ENCODE assay signal across 8 cellular contexts in genomic region chr1:1777510-1777909, GRCh38. TPM values are rescaled to one million over a fixed set of nuclear protein-coding genes. Genes with fewer than 3 reads are reported as not detected.
DNase-seq lines count a peak whose midpoint lies in the region; ATAC-seq lines count a peak whose summit lies in the region.

No MANE protein-coding gene starts in this region.

- H3K9me3 ChIP-seq in skeletal muscle tissue (ENCODE audit: control insufficient read depth in 3 of 3, low read length in 3 of 3): no peaks in the 10 kb centered on the region

- no peaks in the 10 kb centered on the region for H3K27me3 Mint-ChIP-seq in activated T-cell treated with anti-CD3 and anti-CD28 coated beads, Interleukin-2, amount 50 U/mL, for 72 hours (ENCODE audit: low read depth)
- H3K27me3 Mint-ChIP-seq in activated T-helper 17 cell treated with anti-CD3 and anti-CD28 coated beads, Interleukin-2, amount 50 U/mL, for 72 hours: no peaks in the 10 kb centered on the region

- peak overlapping the region; percentile 96 for H3K27ac Mint-ChIP-seq in activated T-cell treated with anti-CD3 and anti-CD28 coated beads, Interleukin-2, amount 50 U/mL, for 72 hours
- H3K27ac Mint-ChIP-seq in activated T-helper 17 cell treated with anti-CD3 and anti-CD28 coated beads, Interleukin-2, amount 50 U/mL, for 72 hours: peak overlapping the region; percentile 92

- H3K9me3 Mint-ChIP-seq in activated T-cell treated with anti-CD3 and anti-CD28 coated beads, Interleukin-2, amount 50 U/mL, for 72 hours: no peaks in the 10 kb centered on the region
- no peaks in the 10 kb centered on the region for H3K9me3 Mint-ChIP-seq in activated T-helper 17 cell treated with anti-CD3 and anti-CD28 coated beads, Interleukin-2, amount 50 U/mL, for 72 hours

- peak overlapping the region; percentile 83 to 91 (median 89) for H3K4me3 ChIP-seq in skeletal muscle tissue (ENCODE audit: low read length in 3 of 3)

- peak overlapping the region; percentile 76 to 91 (median 77) for H3K9ac ChIP-seq in skeletal muscle tissue (ENCODE audit: low read depth in 1 of 3, low read length in 3 of 3)

- DNase-seq in activated T-cell treated with anti-CD3 and anti-CD28 coated beads, Interleukin-2, amount 50 U/mL, for 72 hours: no peak
- DNase-seq in activated T-cell treated with anti-CD3 and anti-CD28 coated beads, Interleukin-2, amount 50 U/mL, for 48 hours: no peak
- peak; percentile 67 for DNase-seq in left cardiac atrium

- intact Hi-C loops in left cardiac atrium (cut with DNase I): no loop called here

- peaks cover 56% of the 10 kb centered on the region for H3K4me1 Mint-ChIP-seq in activated T-cell treated with anti-CD3 and anti-CD28 coated beads, Interleukin-2, amount 50 U/mL, for 72 hours (ENCODE audit: low read depth)
- H3K4me1 Mint-ChIP-seq in activated T-helper 17 cell treated with anti-CD3 and anti-CD28 coated beads, Interleukin-2, amount 50 U/mL, for 72 hours: peaks cover 39% of the 10 kb centered on the region

- peaks cover 0 to 4% (median 3%) of the 10 kb centered on the region in 3 donors for H3K27me3 ChIP-seq in skeletal muscle tissue (ENCODE audit: control insufficient read depth in 3 of 3, insufficient read depth in 3 of 3, low read length in 3 of 3)

- no peaks in the 10 kb centered on the region for H3K36me3 ChIP-seq in skeletal muscle tissue (ENCODE audit: control insufficient read depth in 3 of 3, insufficient read depth in 3 of 3, low read length in 3 of 3)

- H3K4me3 Mint-ChIP-seq in activated T-cell treated with anti-CD3 and anti-CD28 coated beads, Interleukin-2, amount 50 U/mL, for 72 hours: peak overlapping the region; percentile 83 to 93
- peak overlapping the region; percentile 86 for H3K4me3 Mint-ChIP-seq in activated T-helper 17 cell treated with anti-CD3 and anti-CD28 coated beads, Interleukin-2, amount 50 U/mL, for 72 hours

- peaks cover 2 to 4% of the 10 kb centered on the region in 2 donors for H3K36me3 Mint-ChIP-seq in activated T-cell treated with anti-CD3 and anti-CD28 coated beads, Interleukin-2, amount 50 U/mL, for 72 hours (ENCODE audit: insufficient read depth in 2 of 2)
- peaks cover 28% of the 10 kb centered on the region for H3K36me3 Mint-ChIP-seq in activated T-helper 17 cell treated with anti-CD3 and anti-CD28 coated beads, Interleukin-2, amount 50 U/mL, for 72 hours (ENCODE audit: low read depth)

- ATAC-seq in activated T-cell treated with anti-CD3 and anti-CD28 coated beads, Interleukin-2, amount 50 U/mL, for 72 hours (replicated peaks in 1 of 2): no peak
- no peak for ATAC-seq in activated T-helper 17 cell treated with anti-CD3 and anti-CD28 coated beads, Interleukin-2, amount 50 U/mL, for 72 hours (replicated peaks)
- ATAC-seq in left cardiac atrium (peak; percentile 26 to 36), HG03469 (IDR thresholded peaks at IDR 0.05; ENCODE audit: unreplicated experiment) (no peak), GM18861 (IDR thresholded peaks at IDR 0.05; ENCODE audit: unreplicated experiment) (no peak), GM21381 (IDR thresholded peaks at IDR 0.05; ENCODE audit: unreplicated experiment) (no peak)

- H3K27ac ChIP-seq in skeletal muscle tissue (ENCODE audit: low read depth, low read length): peak overlapping the region; percentile 77

- peaks cover 36 to 57% (median 38%) of the 10 kb centered on the region in 3 donors for H3K4me1 ChIP-seq in skeletal muscle tissue (ENCODE audit: control insufficient read depth in 3 of 3, insufficient read depth in 3 of 3, low read length in 3 of 3)

RNA-seq across cellular contexts. Expression of gene NADK, which starts 0.8 kb away (rescaled TPM):
- total RNA-seq in activated T-cell treated with anti-CD3 and anti-CD28 coated beads, Interleukin-2, amount 50 U/mL, for 72 hours: 10 to 100 TPM; 54.0 to 54.5 TPM
- 10 to 100 TPM; 39.0 to 90.2 TPM for total RNA-seq in activated T-helper 17 cell treated with anti-CD3 and anti-CD28 coated beads, Interleukin-2, amount 50 U/mL, for 72 hours
- 10 to 100 TPM; 39.4 to 53.9 TPM for total RNA-seq in left cardiac atrium
- 11.5 TPM for total RNA-seq in skeletal muscle tissue

RNA-seq across cellular contexts. Expression of gene CDK11A, which starts 53.4 kb away (rescaled TPM):
- total RNA-seq in activated T-cell treated with anti-CD3 and anti-CD28 coated beads, Interleukin-2, amount 50 U/mL, for 72 hours: 10 to 100 TPM; 40.3 to 72.5 TPM
- total RNA-seq in activated T-helper 17 cell treated with anti-CD3 and anti-CD28 coated beads, Interleukin-2, amount 50 U/mL, for 72 hours: 10 to 100 TPM; 51.8 to 65.6 TPM
- total RNA-seq in left cardiac atrium: 10 to 100 TPM; 19.1 to 21.1 TPM
- 16.7 TPM for total RNA-seq in skeletal muscle tissue

Comparison
In these comparisons a context has a peak if more than half of its experiments do, and no peak if none do; other contexts are left out.
1. ATAC-seq: peak in left cardiac atrium (2 of 2); none in activated T-cell treated with anti-CD3 and anti-CD28 coated beads, Interleukin-2, amount 50 U/mL, for 72 hours (0 of 2), activated T-helper 17 cell treated with anti-CD3 and anti-CD28 coated beads, Interleukin-2, amount 50 U/mL, for 72 hours (single experiment), HG03469 (single experiment), GM18861 (single experiment) and GM21381 (single experiment).